In genomic region chr4:1485280-1485679, GRCh38 we compare ENCODE assay signal across 23 cellular contexts.
"Had no signal": no experiment of that assay in that cellular context is flagged by ENCODE, and none has a peak within 500 bp of the region (broad histone marks: within the 10 kb centered on the region; RNA-seq: fewer than 3 reads in every experiment).

No MANE protein-coding gene starts in this region.

- H3K4me3 ChIP-seq: colonic mucosa, gastroesophageal sphincter, heart right ventricle, left lung, lower lobe of right lung, mucosa of descending colon had no signal

- H3K9me3 ChIP-seq: colonic mucosa had no signal

- H3K27me3 ChIP-seq: colonic mucosa, foreskin keratinocyte had no signal

- H3K27ac ChIP-seq: colonic mucosa, epithelial cell of prostate, foreskin keratinocyte, gastroesophageal sphincter, heart right ventricle, left lung, lower lobe of right lung had no signal

- H3K36me3 ChIP-seq: colonic mucosa, gastroesophageal sphincter, heart right ventricle, left lung, lower lobe of right lung had no signal

- H3K4me1 ChIP-seq: colonic mucosa, foreskin keratinocyte, gastroesophageal sphincter, heart right ventricle, left lung, lower lobe of right lung had no signal

- DNase-seq: colonic mucosa; cortex of kidney; effector CD8-positive, alpha-beta T cell; effector memory CD8-positive, alpha-beta T cell; endodermal cell; erythroblast; foreskin keratinocyte; heart right ventricle; hippocampal formation; left cardiac atrium; left lung; left ventricle myocardium superior; lower lobe of right lung; mesenchymal stem cell; mucosa of descending colon; naive B cell had no signal

- FAIRE-seq: endometrium, frontal cortex, islet of Langerhans, keratinocyte had no signal

- ATAC-seq: effector memory CD8-positive, alpha-beta T cell; esophagus mucosa; foreskin keratinocyte; gastroesophageal sphincter; heart right ventricle; left cardiac atrium; left lung; left ventricle myocardium superior; lower lobe of right lung; mucosa of descending colon had no signal
